Comparison of ENCODE assay signal across 8 cellular contexts in the genomic region with DNA sequence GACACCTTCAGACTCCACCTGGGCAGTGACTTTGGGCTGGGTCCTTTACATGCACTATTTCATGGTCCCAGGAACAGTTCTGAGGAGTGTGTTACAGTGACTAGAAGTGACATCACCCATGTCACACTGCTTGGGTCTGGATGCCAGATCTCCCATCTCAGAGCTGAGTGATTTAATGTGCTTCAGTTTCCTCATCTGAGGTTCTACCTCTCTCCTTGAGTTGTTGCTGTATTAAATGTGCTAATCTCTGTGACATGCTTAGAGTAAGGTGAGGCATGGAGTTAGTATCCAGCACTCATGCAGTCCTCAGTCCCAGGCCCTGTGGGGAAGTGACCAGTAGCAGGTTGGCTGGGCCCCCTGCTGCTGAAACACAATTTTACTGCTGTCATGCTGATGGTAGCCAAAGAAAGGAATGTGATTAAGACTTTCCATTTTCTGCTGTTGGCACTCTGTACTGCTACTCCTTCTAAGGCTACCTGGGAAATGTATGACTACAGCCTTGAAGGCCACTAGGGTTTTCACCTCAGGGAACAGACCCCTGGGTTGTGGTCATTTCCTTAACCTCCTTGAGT.
DNase-seq lines count a peak whose midpoint lies in the region; ATAC-seq and TF ChIP-seq lines count a peak whose summit lies in the region.
"Had no signal": no experiment of that assay in that cellular context is flagged by ENCODE, and none has a peak within 500 bp of the region (broad histone marks: within the 10 kb centered on the region; RNA-seq: fewer than 3 reads in every experiment).

No MANE protein-coding gene starts in this region.

- peak overlapping the region; percentile 30 to 86 (median 65) for H3K4me3 Mint-ChIP-seq in immature natural killer cell

- H3K79me2 ChIP-seq in KMS-11 (ENCODE audit: insufficient read depth, low read depth), result no peaks in the 10 kb centered on the region

- peaks cover 13 to 16% of the 10 kb centered on the region in 2 donors for H3K4me1 Mint-ChIP-seq in immature natural killer cell

- peak overlapping the region in 5 of 6 donors; percentile 53 to 81 (median 81) for H3K27ac Mint-ChIP-seq in immature natural killer cell

- no peak for TF ChIP-seq CTCF in KMS-11 (conservative IDR thresholded peaks at IDR 0.05; ENCODE audit: low read depth, low read length)

- H3K4me2 ChIP-seq in KMS-11, result peak overlapping the region; percentile 87

- peak overlapping the region; percentile 79 for H3K9ac ChIP-seq in KMS-11

- peaks cover 2 to 6% (median 6%) of the 10 kb centered on the region in 3 donors for H3K27me3 Mint-ChIP-seq in immature natural killer cell (ENCODE audit: low read depth in 3 of 3)

- H4K20me1 ChIP-seq in KMS-11 (ENCODE audit: insufficient read depth), result no peaks in the 10 kb centered on the region

- peak overlapping the region; percentile 98 for H3K27ac ChIP-seq in KMS-11
- H3K27ac ChIP-seq: VCaP had no signal

- H3K36me3 ChIP-seq in KMS-11 (ENCODE audit: insufficient read depth), result no peaks in the 10 kb centered on the region

- no peaks in the 10 kb centered on the region for H3K9me3 Mint-ChIP-seq in immature natural killer cell

- DNase-seq in immature natural killer cell (no peak), 8988T (no peak), NK-92 (lab: John Stamatoyannopoulos, UW; ENCODE audit: unreplicated experiment) (no peak)

- no peaks in the 10 kb centered on the region for H3K36me3 Mint-ChIP-seq in immature natural killer cell

- peak; percentile 21 for ATAC-seq in GM18858 (IDR thresholded peaks at IDR 0.05; ENCODE audit: unreplicated experiment)
- peak; percentile 17 for ATAC-seq in GM21529 (IDR thresholded peaks at IDR 0.05; ENCODE audit: unreplicated experiment)
- no peak for ATAC-seq in HG03039 (IDR thresholded peaks at IDR 0.05; ENCODE audit: unreplicated experiment)

- peak overlapping the region; percentile 83 for H2AFZ ChIP-seq in KMS-11 (ENCODE audit: low read depth)

- H3K4me1 ChIP-seq in KMS-11 (ENCODE audit: low read depth, poor library complexity, severe bottlenecking), result peaks cover 42% of the 10 kb centered on the region

- H3K4me3 ChIP-seq in KMS-11 (IDR thresholded peaks at IDR 0.05; ENCODE audit: insufficient read depth, low read depth, low read length), result no peak overlapping the region

- no peaks in the 10 kb centered on the region for H3K27me3 ChIP-seq in KMS-11 (ENCODE audit: insufficient read depth, low read depth)
